ENCODE assay signal across 16 cellular contexts in genomic region chr5:76718381-76718832, GRCh38. TPM values are rescaled to one million over a fixed set of nuclear protein-coding genes. Genes with fewer than 3 reads are reported as not detected.
DNase-seq lines count a peak whose midpoint lies in the region; ATAC-seq and TF ChIP-seq lines count a peak whose summit lies in the region.
"Had no signal": no experiment of that assay in that cellular context is flagged by ENCODE, and none has a peak within 500 bp of the region (broad histone marks: within the 10 kb centered on the region; RNA-seq: fewer than 3 reads in every experiment).

No MANE protein-coding gene starts in this region.

- H3K4me3 ChIP-seq in right cardiac atrium (ENCODE audit: low read length) (no peak overlapping the region), lower lobe of right lung (peak overlapping the region; percentile 72), upper lobe of right lung (peak overlapping the region; percentile 59)

- DNase-seq in right cardiac atrium (peak in 2 of 3 donors; percentile 31 to 72), left ventricle myocardium superior (no peak), lower lobe of right lung (no peak), upper lobe of right lung (no peak), NCI-H524 treated with DMSO at 0.1 percent for 48 hours (lab: John Stamatoyannopoulos, UW) (no peak), NCI-H1105 (lab: John Stamatoyannopoulos, UW) (no peak)
- DNase-seq: aorta; DND-41; erythroblast; naive thymus-derived CD8-positive, alpha-beta T cell; NCI-H1436 treated with DMSO at 0.1 percent for 48 hours; NCI-H69; WERI-Rb-1 had no signal

- peaks cover 32% of the 10 kb centered on the region for H3K27me3 Mint-ChIP-seq in brain

- no peaks in the 10 kb centered on the region for H3K27me3 ChIP-seq in right cardiac atrium (ENCODE audit: control insufficient read depth, insufficient read depth)
- H3K27me3 ChIP-seq in lower lobe of right lung (ENCODE audit: low read depth) = peaks cover 33% of the 10 kb centered on the region
- peaks cover 10% of the 10 kb centered on the region for H3K27me3 ChIP-seq in upper lobe of right lung

- TF ChIP-seq CTCF in brain (conservative IDR thresholded peaks at IDR 0.05) (no peak), lower lobe of right lung (IDR thresholded peaks at IDR 0.05) (no peak), upper lobe of right lung (IDR thresholded peaks at IDR 0.05) (no peak)

- ATAC-seq in right cardiac atrium = peak; percentile 53 to 68
- ATAC-seq in left ventricle myocardium superior = no peak
- no peak for ATAC-seq in lower lobe of right lung
- ATAC-seq in upper lobe of right lung = no peak
- ATAC-seq in HG02970 (IDR thresholded peaks at IDR 0.05; ENCODE audit: low FRiP score, unreplicated experiment) = no peak
- ATAC-seq: HCT116; naive thymus-derived CD8-positive, alpha-beta T cell had no signal

- 57% methylated on average over 5 of the region's 5 CpGs for WGBS in right cardiac atrium

- H3K9me3 Mint-ChIP-seq in brain = peaks cover 0 to 2% (median 0%) of the 10 kb centered on the region in 5 experiments

- H3K36me3 ChIP-seq in lower lobe of right lung (no peaks in the 10 kb centered on the region), upper lobe of right lung (no peaks in the 10 kb centered on the region)

- intact Hi-C loops in right cardiac atrium (cut with DNase I) (no loop called here), left ventricle myocardium superior (cut with micrococcal nuclease) (no loop called here), lower lobe of right lung (cut with DNase I) (no loop called here), upper lobe of right lung (cut with DNase I) (no loop called here)

- H3K36me3 Mint-ChIP-seq in brain = peaks cover 30% of the 10 kb centered on the region
- H3K36me3 Mint-ChIP-seq: naive thymus-derived CD8-positive, alpha-beta T cell had no signal

- H3K9me3 ChIP-seq in right cardiac atrium (ENCODE audit: control insufficient read depth, low read length) = no peaks in the 10 kb centered on the region
- H3K9me3 ChIP-seq in lower lobe of right lung = no peaks in the 10 kb centered on the region
- H3K9me3 ChIP-seq in upper lobe of right lung = no peaks in the 10 kb centered on the region

- peak overlapping the region in 3 of 5 experiments; percentile 19 to 45 (median 39) for H3K27ac Mint-ChIP-seq in brain

- H3K4me3 Mint-ChIP-seq in brain = peak overlapping the region; percentile 94 to 98 (median 96)

- H3K27ac ChIP-seq in right cardiac atrium (ENCODE audit: low read length) = no peak overlapping the region
- H3K27ac ChIP-seq in lower lobe of right lung = no peak overlapping the region
- H3K27ac ChIP-seq in upper lobe of right lung = no peak overlapping the region
- H3K27ac ChIP-seq: WERI-Rb-1 had no signal

- H3K4me1 Mint-ChIP-seq in brain = peaks cover 42% of the 10 kb centered on the region

- H3K4me1 ChIP-seq in right cardiac atrium (ENCODE audit: control insufficient read depth, insufficient read depth, low read length) = no peaks in the 10 kb centered on the region
- H3K4me1 ChIP-seq in lower lobe of right lung = peaks cover 32% of the 10 kb centered on the region
- peaks cover 24% of the 10 kb centered on the region for H3K4me1 ChIP-seq in upper lobe of right lung

RNA-seq across cellular contexts. Expression of gene F2R, which starts 2.5 kb away (rescaled TPM):
- total RNA-seq in right cardiac atrium (10 to 100 TPM in 1 of 4 donors, 1 to 10 TPM in 3; 6.4 to 22.1 (median 8.5) TPM), left ventricle myocardium superior (7.2 TPM), lower lobe of right lung (18.6 TPM), upper lobe of right lung (38.6 TPM)
- polyA plus RNA-seq in right cardiac atrium (4.3 TPM), brain (ENCODE audit: insufficient read depth, low read depth, low replicate concordance) (3.7 TPM)

Comparison
In these comparisons a context has a peak if more than half of its experiments do, and no peak if none do; other contexts are left out.
1. ATAC-seq: peak in right cardiac atrium (2 of 2); none in left ventricle myocardium superior (single experiment), lower lobe of right lung (0 of 2), upper lobe of right lung (single experiment) and HG02970 (single experiment).
2. DNase-seq: peak in right cardiac atrium (2 of 3); none in left ventricle myocardium superior (single experiment), lower lobe of right lung (single experiment), upper lobe of right lung (single experiment), NCI-H524 treated with DMSO at 0.1 percent for 48 hours (single experiment) and NCI-H1105 (single experiment).